ENCODE assay signal across 8 cellular contexts in the genomic region with DNA sequence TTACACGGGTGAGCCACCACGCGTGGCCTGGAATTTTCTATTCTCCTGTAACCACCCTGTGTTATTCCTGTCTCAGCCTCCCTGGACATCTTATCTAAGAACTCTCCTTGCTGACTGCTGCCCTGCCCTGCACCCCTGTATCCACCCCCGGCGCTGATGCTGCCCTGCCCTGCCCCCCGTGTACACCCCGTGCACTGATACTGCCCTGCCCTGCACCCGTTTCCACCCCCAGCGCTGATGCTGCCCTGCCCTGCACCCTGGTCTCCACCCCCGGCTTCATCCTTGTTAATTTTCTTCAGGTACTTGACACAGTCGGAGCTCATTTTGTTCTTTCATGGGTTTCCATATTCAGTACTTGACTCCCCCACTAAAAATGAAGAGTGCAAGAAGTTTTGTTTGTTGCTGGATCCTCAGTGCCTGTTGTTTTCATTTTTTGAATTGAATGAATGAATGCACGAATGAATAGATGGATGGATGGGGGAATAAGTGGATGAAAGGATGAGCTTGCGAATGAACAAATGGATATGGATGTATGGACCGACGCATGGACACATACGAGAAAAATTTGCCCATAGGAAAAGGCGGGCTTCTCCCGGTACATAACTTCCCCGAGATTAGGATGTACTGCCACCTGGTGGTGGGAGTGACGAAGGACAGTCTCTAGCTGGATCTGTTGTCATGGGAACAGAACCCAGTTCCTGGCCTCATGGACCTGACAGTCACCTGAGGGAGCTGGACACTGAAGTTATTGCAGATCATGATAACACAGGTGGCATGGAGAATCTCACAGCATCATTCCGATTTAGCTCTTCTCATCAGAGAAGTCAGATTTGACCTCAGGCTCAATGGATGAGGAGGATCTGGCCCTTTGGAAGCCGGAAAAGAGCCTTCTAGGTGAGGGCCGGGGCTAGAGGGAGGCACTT. TPM values are rescaled to one million over a fixed set of nuclear protein-coding genes. Genes with fewer than 3 reads are reported as not detected.
A peak's percentile ranks its signal among the peaks of the same experiment; 100 is the strongest.
DNase-seq lines count a peak whose midpoint lies in the region; ATAC-seq and TF ChIP-seq lines count a peak whose summit lies in the region.

No MANE protein-coding gene starts in this region.

- H3K27ac ChIP-seq in left ventricle myocardium inferior (replicated peaks): no peak overlapping the region

- peaks cover 6% of the 10 kb centered on the region for H3K4me1 ChIP-seq in left ventricle myocardium inferior

- H3K27me3 ChIP-seq in left ventricle myocardium inferior (ENCODE audit: low read depth): no peaks in the 10 kb centered on the region

- no peak for ATAC-seq in HG02610 (IDR thresholded peaks at IDR 0.05; ENCODE audit: unreplicated experiment)

- peaks cover 13% of the 10 kb centered on the region for H3K9me3 ChIP-seq in left ventricle myocardium inferior (replicated peaks)

- H3K36me3 ChIP-seq in left ventricle myocardium inferior: no peaks in the 10 kb centered on the region

- peak; percentile 95 for TF ChIP-seq CTCF in left ventricle myocardium inferior (IDR thresholded peaks at IDR 0.05; ENCODE audit: borderline replicate concordance)

- no peak overlapping the region for H3K4me3 ChIP-seq in left ventricle myocardium inferior

- intact Hi-C loops in left ventricle myocardium inferior (cut with micrococcal nuclease): loop anchor here (10.0 kb wide), 1 partner anchor 344 kb away; no protein-coding TSS in a partner anchor

- DNase-seq in NCI-H2081 (lab: John Stamatoyannopoulos, UW): peak; percentile 77 to 80
- DNase-seq in NCI-H2081 treated with DMSO at 0.1 percent for 48 hours (lab: John Stamatoyannopoulos, UW): no peak
- peak; percentile 51 for DNase-seq in NCI-H146 (lab: John Stamatoyannopoulos, UW)
- peak; percentile 19 to 55 (median 49) for DNase-seq in T-helper 2 cell
- peak; percentile 70 for DNase-seq in amniotic epithelial cell (ENCODE audit: low read depth)
- DNase-seq in left ventricle myocardium inferior: peak; percentile 67
- DNase-seq in retina: peak; percentile 80

RNA-seq across cellular contexts. Expression of gene AADACL4, which starts 14.9 kb away (rescaled TPM):
- not detected for total RNA-seq in left ventricle myocardium inferior

RNA-seq across cellular contexts. Expression of gene DHRS3, which starts 40.8 kb away (rescaled TPM):
- total RNA-seq in left ventricle myocardium inferior: 89.7 TPM

RNA-seq across cellular contexts. Expression of gene AADACL3, which starts 57.1 kb away (rescaled TPM):
- total RNA-seq in left ventricle myocardium inferior: not detected
